In the genomic region with DNA sequence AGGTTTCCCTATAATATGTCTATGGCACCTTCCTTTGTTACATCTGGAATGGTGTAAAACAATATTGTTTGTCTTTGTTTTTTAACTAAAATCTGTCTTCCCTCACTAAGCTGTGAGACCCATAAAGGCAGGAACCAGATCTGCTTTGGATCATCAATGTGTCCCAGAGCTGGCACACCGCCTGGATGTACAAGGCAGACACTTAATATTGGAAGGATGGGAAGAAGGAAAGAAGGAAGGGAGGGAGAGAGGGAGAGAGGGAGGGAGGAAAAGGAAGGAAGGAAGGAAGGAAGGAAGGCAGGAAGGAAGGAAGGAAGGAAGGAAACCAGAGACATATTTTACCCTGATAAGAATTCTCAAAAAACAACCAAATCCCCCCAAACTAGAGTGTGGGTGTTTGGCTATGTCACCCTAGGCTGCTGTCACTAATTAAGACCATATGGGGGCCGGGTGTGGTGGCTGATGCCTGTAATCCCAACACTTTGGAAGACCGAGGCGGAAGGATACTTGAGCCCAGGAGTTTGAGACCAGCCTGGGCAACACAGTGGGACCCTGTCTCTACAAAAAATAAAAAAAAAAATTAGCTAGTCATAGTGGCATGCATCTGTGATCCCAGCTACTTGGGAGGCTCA, we compare ENCODE assay signal across 16 cellular contexts. TPM values are rescaled to one million over a fixed set of nuclear protein-coding genes. Genes with fewer than 3 reads are reported as not detected.
DNase-seq lines count a peak whose midpoint lies in the region; ATAC-seq and TF ChIP-seq lines count a peak whose summit lies in the region.
"Had no signal": no experiment of that assay in that cellular context is flagged by ENCODE, and none has a peak within 500 bp of the region (broad histone marks: within the 10 kb centered on the region; RNA-seq: fewer than 3 reads in every experiment).

No MANE protein-coding gene starts in this region.

- TF ChIP-seq POLR2A in heart left ventricle (IDR thresholded peaks at IDR 0.05) (no peak), uterus (IDR thresholded peaks at IDR 0.05) (no peak)

- H3K36me3 ChIP-seq in left ventricle myocardium inferior, result peaks cover 27% of the 10 kb centered on the region
- peaks cover 0 to 23% (median 8%) of the 10 kb centered on the region in 9 donors for H3K36me3 ChIP-seq in heart left ventricle
- H3K36me3 ChIP-seq in uterus, result no peaks in the 10 kb centered on the region

- H3K4me3 ChIP-seq in left ventricle myocardium inferior (no peak overlapping the region), heart left ventricle (no peak overlapping the region), fibroblast of the aortic adventitia (ENCODE audit: low read depth, low read length) (no peak overlapping the region), uterus (no peak overlapping the region)
- H3K4me3 ChIP-seq: PC-9 had no signal

- no peak for ATAC-seq in heart left ventricle
- ATAC-seq in HG03565 (IDR thresholded peaks at IDR 0.05; ENCODE audit: unreplicated experiment), result no peak

- no peak for TF ChIP-seq CTCF in left ventricle myocardium inferior (IDR thresholded peaks at IDR 0.05; ENCODE audit: borderline replicate concordance)
- no peak for TF ChIP-seq CTCF in heart left ventricle (IDR thresholded peaks at IDR 0.05)
- no peak for TF ChIP-seq CTCF in fibroblast of the aortic adventitia (IDR thresholded peaks at IDR 0.05; ENCODE audit: insufficient read depth, low read length)
- TF ChIP-seq CTCF in uterus (IDR thresholded peaks at IDR 0.05), result no peak

- 83 to 92% (median 84%) methylated on average over 4 of the region's 4 CpGs for WGBS in heart left ventricle, 4 donors

- no peak overlapping the region for H3K27ac ChIP-seq in left ventricle myocardium inferior (replicated peaks)
- H3K27ac ChIP-seq in heart left ventricle, result no peak overlapping the region
- no peak overlapping the region for H3K27ac ChIP-seq in uterus
- H3K27ac ChIP-seq: PC-9 had no signal

- DNase-seq in left ventricle myocardium inferior (peak; percentile 7), heart left ventricle (no peak), RPMI7951 (ENCODE audit: low read depth) (peak; percentile 45), fibroblast of the aortic adventitia (ENCODE audit: low read depth) (peak; percentile 26), uterus (peak; percentile 43 to 57), activated T-cell treated with anti-CD3 and anti-CD28 coated beads for 4 hours (no peak), C1 segment of cervical spinal cord (lab: John Stamatoyannopoulos, UW) (no peak)
- DNase-seq: CD4-positive, alpha-beta memory T cell; Karpas-422; MM.1S; NCI-H1436 treated with DMSO at 0.1 percent for 48 hours; NCI-H2081 treated with DMSO at 0.1 percent for 48 hours; NCI-H69; PC-9; Right ventricle myocardium superior had no signal

- no peaks in the 10 kb centered on the region for H3K27me3 ChIP-seq in left ventricle myocardium inferior (ENCODE audit: low read depth)
- H3K27me3 ChIP-seq in heart left ventricle, result no peaks in the 10 kb centered on the region
- no peaks in the 10 kb centered on the region for H3K27me3 ChIP-seq in uterus

- intact Hi-C loops in left ventricle myocardium inferior (cut with micrococcal nuclease), result no loop called here
- intact Hi-C loops in heart left ventricle (cut with DNase I), result no loop called here
- intact Hi-C loops in uterus (cut with DNase I; ENCODE audit: low total_unique reads), result no loop called here

- no peaks in the 10 kb centered on the region for H3K9me3 ChIP-seq in left ventricle myocardium inferior (replicated peaks)
- no peaks in the 10 kb centered on the region for H3K9me3 ChIP-seq in heart left ventricle
- H3K9me3 ChIP-seq in uterus, result no peaks in the 10 kb centered on the region

- peaks cover 40% of the 10 kb centered on the region for H3K4me1 ChIP-seq in left ventricle myocardium inferior
- H3K4me1 ChIP-seq in heart left ventricle, result peaks cover 0 to 32% (median 12%) of the 10 kb centered on the region in 12 donors
- H3K4me1 ChIP-seq in uterus, result no peaks in the 10 kb centered on the region

RNA-seq across cellular contexts. Expression of gene SH3PXD2A, which starts 59.6 kb away (rescaled TPM):
- total RNA-seq in left ventricle myocardium inferior, result 34.4 TPM
- 10 to 100 TPM; 21.8 to 43.4 (median 31.9) TPM for total RNA-seq in heart left ventricle
- 10 to 100 TPM; 11.8 to 16.6 TPM for polyA plus RNA-seq in heart left ventricle
- 9.7 and 10.7 TPM in 2 replicates for total RNA-seq in RPMI7951 (2014; rRNA removed; shearing (Covaris generic))
- 15.8 and 20.4 TPM in 2 replicates for total RNA-seq in fibroblast of the aortic adventitia (ENCODE audit: low replicate concordance)
- total RNA-seq in uterus, result 100 to 1,000 TPM in 1 of 4 donors, 10 to 100 TPM in 3; 12.6 to 117 (median 46.6) TPM

Comparison
In these comparisons a context has a peak if more than half of its experiments do, and no peak if none do; other contexts are left out.
1. DNase-seq: peak in left ventricle myocardium inferior (single experiment), RPMI7951 (single experiment), fibroblast of the aortic adventitia (single experiment) and uterus (2 of 2); none in heart left ventricle (0 of 5), activated T-cell treated with anti-CD3 and anti-CD28 coated beads for 4 hours (single experiment) and C1 segment of cervical spinal cord (0 of 14).